1 cellular context compared by ENCODE assay signal in the genomic region with DNA sequence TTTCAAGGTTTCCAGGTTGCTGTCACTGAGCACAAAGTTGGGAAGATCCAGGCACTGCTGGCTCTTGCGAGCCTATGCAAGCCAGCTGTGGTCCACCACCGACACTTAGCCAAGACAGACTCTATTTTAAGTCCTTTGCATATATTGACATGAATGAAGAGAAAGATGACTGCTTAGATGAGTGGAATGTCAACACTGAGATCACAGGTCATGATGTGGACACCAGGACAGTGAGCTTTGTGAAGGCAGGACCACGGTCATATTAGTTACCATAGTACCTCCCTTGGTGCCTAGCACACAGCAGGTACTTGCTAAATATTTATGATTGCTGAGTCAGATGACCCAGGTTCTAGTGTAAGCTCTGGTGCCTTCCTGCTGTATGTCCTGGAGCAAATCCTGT.
TF ChIP-seq lines count a peak whose summit lies in the region.

No MANE protein-coding gene starts in this region.

TF ChIP-seq in K562, 482 proteins besides CTCF, POLR2A, EP300 and RAD21 (continued from another document):
- TF ChIP-seq, protein P1, sequence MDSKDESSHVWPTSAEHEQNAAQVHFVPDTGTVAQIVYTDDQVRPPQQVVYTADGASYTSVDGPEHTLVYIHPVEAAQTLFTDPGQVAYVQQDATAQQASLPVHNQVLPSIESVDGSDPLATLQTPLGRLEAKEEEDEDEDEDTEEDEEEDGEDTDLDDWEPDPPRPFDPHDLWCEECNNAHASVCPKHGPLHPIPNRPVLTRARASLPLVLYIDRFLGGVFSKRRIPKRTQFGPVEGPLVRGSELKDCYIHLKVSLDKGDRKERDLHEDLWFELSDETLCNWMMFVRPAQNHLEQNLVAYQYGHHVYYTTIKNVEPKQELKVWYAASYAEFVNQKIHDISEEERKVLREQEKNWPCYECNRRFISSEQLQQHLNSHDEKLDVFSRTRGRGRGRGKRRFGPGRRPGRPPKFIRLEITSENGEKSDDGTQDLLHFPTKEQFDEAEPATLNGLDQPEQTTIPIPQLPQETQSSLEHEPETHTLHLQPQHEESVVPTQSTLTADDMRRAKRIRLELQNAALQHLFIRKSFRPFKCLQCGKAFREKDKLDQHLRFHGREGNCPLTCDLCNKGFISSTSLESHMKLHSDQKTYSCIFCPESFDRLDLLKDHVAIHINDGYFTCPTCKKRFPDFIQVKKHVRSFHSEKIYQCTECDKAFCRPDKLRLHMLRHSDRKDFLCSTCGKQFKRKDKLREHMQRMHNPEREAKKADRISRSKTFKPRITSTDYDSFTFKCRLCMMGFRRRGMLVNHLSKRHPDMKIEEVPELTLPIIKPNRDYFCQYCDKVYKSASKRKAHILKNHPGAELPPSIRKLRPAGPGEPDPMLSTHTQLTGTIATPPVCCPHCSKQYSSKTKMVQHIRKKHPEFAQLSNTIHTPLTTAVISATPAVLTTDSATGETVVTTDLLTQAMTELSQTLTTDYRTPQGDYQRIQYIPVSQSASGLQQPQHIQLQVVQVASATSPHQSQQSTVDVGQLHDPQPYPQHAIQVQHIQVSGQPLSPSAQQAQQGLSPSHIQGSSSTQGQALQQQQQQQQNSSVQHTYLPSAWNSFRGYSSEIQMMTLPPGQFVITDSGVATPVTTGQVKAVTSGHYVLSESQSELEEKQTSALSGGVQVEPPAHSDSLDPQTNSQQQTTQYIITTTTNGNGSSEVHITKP (IDR thresholded peaks at IDR 0.05; ENCODE audit: partially characterized antibody), result no peak
